ENCODE assay signal across 1 cellular context in the genomic region with DNA sequence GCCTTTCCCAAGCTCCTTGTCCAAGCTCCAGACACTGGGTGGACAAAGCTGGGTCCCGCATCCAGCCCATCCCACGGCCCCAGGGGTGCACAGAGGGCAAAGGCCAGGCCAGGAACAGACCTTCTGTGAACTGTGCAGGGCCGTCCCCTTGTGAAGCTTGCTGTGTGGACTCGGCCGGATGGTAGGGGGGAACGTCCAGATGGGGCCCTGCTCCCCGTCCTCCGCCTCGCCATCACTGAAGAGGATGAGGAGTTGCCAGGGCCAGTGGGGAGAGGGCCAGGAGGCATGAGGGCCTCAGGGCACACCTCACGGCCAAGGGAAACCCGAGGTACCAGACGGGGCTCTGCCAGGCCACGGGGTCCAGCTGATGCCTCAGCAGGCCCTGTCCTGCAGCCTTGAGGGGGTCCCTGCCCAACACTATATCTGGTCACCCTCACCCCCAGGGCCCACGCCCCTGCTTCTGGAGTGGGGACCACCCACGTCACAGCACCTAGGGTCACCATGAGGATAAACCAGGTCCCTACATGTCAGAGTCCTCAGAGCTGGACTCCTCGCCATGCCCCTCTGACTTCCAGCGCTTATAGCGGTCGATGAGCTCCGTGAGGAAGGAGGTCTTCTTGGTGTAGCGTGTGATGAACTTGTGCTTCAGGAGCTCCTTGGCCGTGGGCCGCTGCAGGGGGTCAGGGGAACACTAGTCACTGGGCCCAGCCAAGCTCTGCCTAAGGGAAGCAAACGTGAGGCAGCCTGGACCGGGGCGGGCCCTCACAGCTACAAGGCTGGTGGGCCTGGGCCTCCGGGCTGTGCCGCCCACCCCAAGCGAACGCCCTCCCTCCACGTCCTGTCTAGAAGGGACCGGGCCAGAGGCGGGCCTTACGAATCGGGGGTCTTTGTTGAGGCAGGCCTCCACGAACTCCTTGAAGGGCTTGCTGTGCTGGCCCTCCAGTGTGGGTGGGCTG.
TF ChIP-seq lines count a peak whose summit lies in the region.

No MANE protein-coding gene starts in this region.

TF ChIP-seq in H1, 55 proteins besides CTCF, POLR2A, EP300 and RAD21:
- no peak for TF ChIP-seq CTBP2 (IDR thresholded peaks at IDR 0.05; ENCODE audit: borderline replicate concordance, insufficient read depth, insufficient read length, low read length)
- TF ChIP-seq HDAC2 (IDR thresholded peaks at IDR 0.05; ENCODE audit: borderline replicate concordance in 1 of 2, low read depth in 2 of 2, low read length in 2 of 2), result no peak
- no peak for TF ChIP-seq TAF1 (IDR thresholded peaks at IDR 0.05; ENCODE audit: low read depth, low read length)
- TF ChIP-seq SRF (IDR thresholded peaks at IDR 0.05; ENCODE audit: low read depth, low read length), result no peak
- TF ChIP-seq CEBPB (IDR thresholded peaks at IDR 0.05; ENCODE audit: low read depth, low read length), result no peak
- no peak for TF ChIP-seq EGR1 (IDR thresholded peaks at IDR 0.05; ENCODE audit: borderline replicate concordance, low read depth, low read length)
- no peak for TF ChIP-seq SIN3A (conservative IDR thresholded peaks at IDR 0.05 in 1 of 2, IDR thresholded peaks at IDR 0.05 in 1 of 2; ENCODE audit: low read depth in 1 of 2, low read length in 2 of 2)
- no peak for TF ChIP-seq BCL11A (IDR thresholded peaks at IDR 0.05; ENCODE audit: low read depth in 2 of 2, low read length in 2 of 2)
- TF ChIP-seq SP4 (IDR thresholded peaks at IDR 0.05; ENCODE audit: low read length), result no peak
- no peak for TF ChIP-seq JUND (IDR thresholded peaks at IDR 0.05; ENCODE audit: low read length)
- no peak for TF ChIP-seq MAFK (IDR thresholded peaks at IDR 0.05; ENCODE audit: low read depth, low read length)
- TF ChIP-seq ZNF274 (IDR thresholded peaks at IDR 0.05; ENCODE audit: borderline replicate concordance, extremely low read depth, low read length), result no peak
- TF ChIP-seq SIRT6 (IDR thresholded peaks at IDR 0.05; ENCODE audit: low read length), result no peak
- TF ChIP-seq SAP30 (IDR thresholded peaks at IDR 0.05; ENCODE audit: insufficient read depth, insufficient replicate concordance, low read length), result no peak
- TF ChIP-seq YY1 (IDR thresholded peaks at IDR 0.05; ENCODE audit: low read depth, low read length), result no peak
- TF ChIP-seq, protein P1, sequence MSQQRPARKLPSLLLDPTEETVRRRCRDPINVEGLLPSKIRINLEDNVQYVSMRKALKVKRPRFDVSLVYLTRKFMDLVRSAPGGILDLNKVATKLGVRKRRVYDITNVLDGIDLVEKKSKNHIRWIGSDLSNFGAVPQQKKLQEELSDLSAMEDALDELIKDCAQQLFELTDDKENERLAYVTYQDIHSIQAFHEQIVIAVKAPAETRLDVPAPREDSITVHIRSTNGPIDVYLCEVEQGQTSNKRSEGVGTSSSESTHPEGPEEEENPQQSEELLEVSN (IDR thresholded peaks at IDR 0.05), result no peak
- no peak for TF ChIP-seq PHF8 (conservative IDR thresholded peaks at IDR 0.05; ENCODE audit: low read depth, low read length)
- no peak for TF ChIP-seq JUN (IDR thresholded peaks at IDR 0.05; ENCODE audit: low read depth, low read length)
- no peak for TF ChIP-seq CHD1 (IDR thresholded peaks at IDR 0.05; ENCODE audit: low read depth, low read length)
